ENCODE assay signal across 20 cellular contexts in genomic region chr19:17357078-17357666, GRCh38. TPM values are rescaled to one million over a fixed set of nuclear protein-coding genes. Genes with fewer than 3 reads are reported as not detected.
A peak's percentile ranks its signal among the peaks of the same experiment; 100 is the strongest.
DNase-seq lines count a peak whose midpoint lies in the region; ATAC-seq, FAIRE-seq and TF ChIP-seq lines count a peak whose summit lies in the region.
"Had no signal": no experiment of that assay in that cellular context is flagged by ENCODE, and none has a peak within 500 bp of the region (broad histone marks: within the 10 kb centered on the region; RNA-seq: fewer than 3 reads in every experiment).

No MANE protein-coding gene starts in this region.

- TF ChIP-seq POLR2A in A549 (IDR thresholded peaks at IDR 0.05; ENCODE audit: low read length), result no peak
- no peak for TF ChIP-seq POLR2A in esophagus muscularis mucosa (IDR thresholded peaks at IDR 0.05; ENCODE audit: low read depth)

- H3K9ac ChIP-seq in subcutaneous abdominal adipose tissue (ENCODE audit: low read length in 5 of 5), result no peak overlapping the region
- H3K9ac ChIP-seq: SK-N-SH had no signal

- no peak for DNase-seq in A549 (ENCODE audit: low read depth in 1 of 2, low spot score in 1 of 2)
- no peak for DNase-seq in esophagus muscularis mucosa (ENCODE audit: extremely low spot score)
- DNase-seq: AML-193, Karpas-422, MG63, NCI-H1105, NCI-H2081, NCI-H2171 treated with DMSO at 0.1 percent for 48 hours, SK-N-SH had no signal

- intact Hi-C loops in esophagus muscularis mucosa (cut with DNase I), result no loop called here

- no peak for TF ChIP-seq EP300 in A549 (IDR thresholded peaks at IDR 0.05)
- no peak for TF ChIP-seq EP300 in esophagus muscularis mucosa (IDR thresholded peaks at IDR 0.05)

- H3K27me3 ChIP-seq in esophagus muscularis mucosa, result peaks cover 0 to 15% (median 0%) of the 10 kb centered on the region in 4 donors
- H3K27me3 ChIP-seq in subcutaneous abdominal adipose tissue (ENCODE audit: control insufficient read depth in 5 of 5, insufficient read depth in 4 of 5, low read length in 5 of 5), result peaks cover 0 to 6% (median 0%) of the 10 kb centered on the region in 5 donors
- H3K27me3 ChIP-seq: MG63 had no signal

- H3K4me1 ChIP-seq in A549 (peaks cover 19% of the 10 kb centered on the region), HEK293 (ENCODE audit: control insufficient read depth, insufficient read depth, low read length) (no peaks in the 10 kb centered on the region), esophagus muscularis mucosa (peaks cover 8 to 16% (median 14%) of the 10 kb centered on the region in 4 donors), subcutaneous abdominal adipose tissue (ENCODE audit: control insufficient read depth in 5 of 5, insufficient read depth in 5 of 5, low read length in 5 of 5) (peaks cover 0 to 36% (median 7%) of the 10 kb centered on the region in 5 donors)

- WGBS in A549 (ENCODE audit: missing lambda C conversion rate), result 81% methylated on average over 7 of the region's 7 CpGs
- 78% methylated on average over 7 of the region's 7 CpGs for WGBS in esophagus muscularis mucosa

- POLR2A ChIA-PET in A549 (lab: Yijun Ruan, JAX) (no interaction called here), HEK293 (lab: Yijun Ruan, JAX) (no interaction called here)

- CTCF ChIA-PET in A549 (lab: Yijun Ruan, JAX) (interaction anchor here (1.0 to 2.2 kb wide), 3 partner anchors 10 to 32 kb away, joined by 4 to 5 read pairs (median 5); no protein-coding TSS in a partner anchor), HEK293 (lab: Yijun Ruan, JAX) (interaction anchor here (1.4 to 1.7 kb wide), 2 partner anchors 8 to 29 kb away, joined by 3 to 7 read pairs; no protein-coding TSS in a partner anchor)

- H3K27ac ChIP-seq in A549, result peak overlapping the region; percentile 46 to 77; a peak in 5 of 6 replicates
- H3K27ac ChIP-seq in HEK293 (ENCODE audit: extremely low read depth, low read depth, low read length), result no peak overlapping the region
- H3K27ac ChIP-seq in esophagus muscularis mucosa (replicated peaks in 1 of 4), result peak overlapping the region in 3 of 4 donors; percentile 9 to 55 (median 30)
- peak overlapping the region; percentile 60 for H3K27ac ChIP-seq in subcutaneous abdominal adipose tissue (ENCODE audit: low read depth, low read length)
- H3K27ac ChIP-seq: C4-2B had no signal

- TF ChIP-seq CTCF in A549 (IDR thresholded peaks at IDR 0.05) (no peak), HEK293 (tag by site-specific recombination; IDR thresholded peaks at IDR 0.05) (no peak), esophagus muscularis mucosa (IDR thresholded peaks at IDR 0.05) (no peak)

- no peaks in the 10 kb centered on the region for H3K9me3 ChIP-seq in A549
- H3K9me3 ChIP-seq in HEK293 (ENCODE audit: control insufficient read depth, insufficient read depth, low read depth, low read length), result no peaks in the 10 kb centered on the region
- no peaks in the 10 kb centered on the region for H3K9me3 ChIP-seq in esophagus muscularis mucosa
- no peaks in the 10 kb centered on the region for H3K9me3 ChIP-seq in subcutaneous abdominal adipose tissue (ENCODE audit: control insufficient read depth in 5 of 5, low read length in 5 of 5)
- H3K9me3 ChIP-seq: MG63, SK-N-SH had no signal

- no peaks in the 10 kb centered on the region for H3K36me3 ChIP-seq in HEK293 (ENCODE audit: control insufficient read depth in 2 of 2, insufficient read depth in 1 of 2, low read length in 2 of 2)
- no peaks in the 10 kb centered on the region for H3K36me3 ChIP-seq in esophagus muscularis mucosa
- no peaks in the 10 kb centered on the region for H3K36me3 ChIP-seq in subcutaneous abdominal adipose tissue (ENCODE audit: control insufficient read depth in 5 of 5, insufficient read depth in 5 of 5, low read length in 5 of 5)
- H3K36me3 ChIP-seq: MG63 had no signal

- H3K4me2 ChIP-seq in A549, result no peak overlapping the region; the same call in 2 of the 3 replicates
- H3K4me2 ChIP-seq: SK-N-SH had no signal

- ATAC-seq in A549 (no peak), GM21390 (IDR thresholded peaks at IDR 0.05; ENCODE audit: unreplicated experiment) (no peak), HG03045 (IDR thresholded peaks at IDR 0.05; ENCODE audit: unreplicated experiment) (no peak)
- no peak for ATAC-seq in activated CD4-positive, CD25-positive, alpha-beta regulatory T cell treated with anti-CD3 and anti-CD28 coated beads, Interleukin-2, amount 50 U/mL, for 24 hours

- TF ChIP-seq RAD21 in A549 (conservative IDR thresholded peaks at IDR 0.05 in 1 of 2, IDR thresholded peaks at IDR 0.05 in 1 of 2), result no peak

- H3K4me3 ChIP-seq in A549 (no peak overlapping the region), HEK293 (ENCODE audit: low read depth, low read length) (no peak overlapping the region), esophagus muscularis mucosa (no peak overlapping the region), subcutaneous abdominal adipose tissue (ENCODE audit: low read depth in 1 of 5, low read length in 5 of 5) (no peak overlapping the region)
- H3K4me3 ChIP-seq: MG63 had no signal

- FAIRE-seq in A549 (lab: Jason Lieb, UNC), result no peak
- FAIRE-seq: D721Med, GM12891, RCC 7860 had no signal

TF ChIP-seq in A549, 52 proteins besides CTCF, POLR2A, EP300 and RAD21:
- no peak for TF ChIP-seq NFE2L2 (conservative IDR thresholded peaks at IDR 0.05; ENCODE audit: low read length)
- TF ChIP-seq CEBPB (IDR thresholded peaks at IDR 0.05), result 0 out of 4 replicates have a peak, but pooled peaks of 1 of the 2 experiments have one; percentile 31

TF ChIP-seq in HEK293, 187 proteins besides CTCF, POLR2A, EP300 and RAD21:
- no peak for TF ChIP-seq ZNF76 (tag by site-specific recombination; IDR thresholded peaks at IDR 0.05; ENCODE audit: borderline replicate concordance, low read depth)
- TF ChIP-seq PRDM1 (tag by site-specific recombination; IDR thresholded peaks at IDR 0.05), result peak; percentile 71
- TF ChIP-seq ZNF843 (tag by site-specific recombination; IDR thresholded peaks at IDR 0.05), result no peak
- no peak for TF ChIP-seq GLI4 (tag by site-specific recombination; IDR thresholded peaks at IDR 0.05)
- TF ChIP-seq ZNF121 (tag by site-specific recombination; IDR thresholded peaks at IDR 0.05), result peak; percentile 65

RNA-seq across cellular contexts. Expression of gene GTPBP3, which starts 19.8 kb away (rescaled TPM):
- polyA plus RNA-seq in A549 (2011; rRNA removed) (9.5 and 10.6 TPM in 2 replicates), A549 (2017; fragmentation: RNase III; extraction: RNeasy Plus Mini Kit Qiagen cat#74134 plus additional on column Dnase treatment) (17.9 to 21.7 TPM (median 19.3 TPM) in 3 replicates)
- 21.5 and 28.7 TPM in 2 replicates for polyA plus RNA-seq in A549 (2012; cell fraction: cytosol; rRNA removed)
- polyA plus RNA-seq in A549 (2012; cell fraction: nucleus; rRNA removed), result 73.4 and 90.0 TPM in 2 replicates
- polyA minus RNA-seq in A549 (2011; rRNA and poly(A)+ RNA removed), result 4.8 and 5.5 TPM in 2 replicates
- total RNA-seq in esophagus muscularis mucosa, result 10 to 100 TPM in 2 of 4 donors, 1 to 10 TPM in 2; 8.7 to 13.3 (median 10.2) TPM

RNA-seq across cellular contexts. Expression of gene PLVAP, which starts 20.0 kb away (rescaled TPM):
- polyA plus RNA-seq in A549 (2011; rRNA removed) (not detected in 2 replicates), A549 (2017; fragmentation: RNase III; extraction: RNeasy Plus Mini Kit Qiagen cat#74134 plus additional on column Dnase treatment) (not detected in 3 replicates)
- polyA plus RNA-seq in A549 (2012; cell fraction: cytosol; rRNA removed), result not detected in 2 replicates
- polyA plus RNA-seq in A549 (2012; cell fraction: nucleus; rRNA removed), result not detected in 2 replicates
- polyA minus RNA-seq in A549 (2011; rRNA and poly(A)+ RNA removed), result not detected in 2 replicates
- total RNA-seq in esophagus muscularis mucosa, result 100 to 1,000 TPM in 3 of 4 donors, 10 to 100 TPM in 1; 37.4 to 155 (median 117) TPM
- total RNA-seq: H4, NCI-H460 had no signal
- polyA plus RNA-seq: SK-N-SH had no signal

RNA-seq across cellular contexts. Expression of gene ANO8, which starts 22.5 kb away (rescaled TPM):
- polyA plus RNA-seq in A549 (2011; rRNA removed) (2.2 and 2.4 TPM in 2 replicates), A549 (2017; fragmentation: RNase III; extraction: RNeasy Plus Mini Kit Qiagen cat#74134 plus additional on column Dnase treatment) (3.9 to 5.5 TPM (median 5.1 TPM) in 3 replicates)
- polyA plus RNA-seq in A549 (2012; cell fraction: cytosol; rRNA removed), result 3.4 and 4.1 TPM in 2 replicates
- 17.0 and 18.9 TPM in 2 replicates for polyA plus RNA-seq in A549 (2012; cell fraction: nucleus; rRNA removed)
- 1.9 and 2.9 TPM in 2 replicates for polyA minus RNA-seq in A549 (2011; rRNA and poly(A)+ RNA removed)
- 1 to 10 TPM; 2.9 to 7.4 (median 4.0) TPM for total RNA-seq in esophagus muscularis mucosa

RNA-seq across cellular contexts. Expression of gene CCDC194, which starts 36.8 kb away (rescaled TPM):
- polyA plus RNA-seq in A549 (2011; rRNA removed) (not detected in 2 replicates), A549 (2017; fragmentation: RNase III; extraction: RNeasy Plus Mini Kit Qiagen cat#74134 plus additional on column Dnase treatment) (not detected in 3 replicates)
- not detected in 2 replicates for polyA plus RNA-seq in A549 (2012; cell fraction: cytosol; rRNA removed)
- not detected in 2 replicates for polyA plus RNA-seq in A549 (2012; cell fraction: nucleus; rRNA removed)
- not detected in 2 replicates for polyA minus RNA-seq in A549 (2011; rRNA and poly(A)+ RNA removed)
- not detected for total RNA-seq in esophagus muscularis mucosa
- total RNA-seq: H4, NCI-H460 had no signal
- polyA plus RNA-seq: SK-N-SH had no signal

RNA-seq across cellular contexts. Expression of gene DDA1, which starts 47.8 kb away (rescaled TPM):
- polyA plus RNA-seq in A549 (2011; rRNA removed), result 27.5 and 35.5 TPM in 2 replicates
- 73.9 and 80.5 TPM in 2 replicates for polyA plus RNA-seq in A549 (2012; cell fraction: cytosol; rRNA removed)
- 33.7 and 39.6 TPM in 2 replicates for polyA plus RNA-seq in A549 (2012; cell fraction: nucleus; rRNA removed)
- polyA plus RNA-seq in A549 (2017; fragmentation: RNase III; extraction: RNeasy Plus Mini Kit Qiagen cat#74134 plus additional on column Dnase treatment), result 53.5 to 62.1 TPM (median 58.5 TPM) in 3 replicates
- 14.5 TPM in 2 replicates for polyA minus RNA-seq in A549 (2011; rRNA and poly(A)+ RNA removed)
- 10 to 100 TPM; 12.0 to 25.4 (median 20.9) TPM for total RNA-seq in esophagus muscularis mucosa
